ENCODE assay signal across 9 cellular contexts in genomic region chr17:38604479-38605229, GRCh38. TPM values are rescaled to one million over a fixed set of nuclear protein-coding genes. Genes with fewer than 3 reads are reported as not detected.
DNase-seq lines count a peak whose midpoint lies in the region; ATAC-seq and TF ChIP-seq lines count a peak whose summit lies in the region.
"Had no signal": no experiment of that assay in that cellular context is flagged by ENCODE, and none has a peak within 500 bp of the region (broad histone marks: within the 10 kb centered on the region; RNA-seq: fewer than 3 reads in every experiment).

No MANE protein-coding gene starts in this region.

- H3K4me3 Mint-ChIP-seq in activated naive CD8-positive, alpha-beta T cell treated with anti-CD3 and anti-CD28 coated beads, Interleukin-2, amount 10 ng/mL, durations not matched to agents 7 days and 5 days, result peak overlapping the region; percentile 27
- peak overlapping the region; percentile 83 for H3K4me3 Mint-ChIP-seq in neural progenitor cell

- H4K20me1 ChIP-seq in neural progenitor cell (ENCODE audit: low read depth), result peaks cover 43% of the 10 kb centered on the region

- no peaks in the 10 kb centered on the region for H3K9me3 Mint-ChIP-seq in activated naive CD8-positive, alpha-beta T cell treated with anti-CD3 and anti-CD28 coated beads, Interleukin-2, amount 10 ng/mL, durations not matched to agents 7 days and 5 days
- H3K9me3 Mint-ChIP-seq in neural progenitor cell, result no peaks in the 10 kb centered on the region

- H3K36me3 ChIP-seq in neural progenitor cell, result no peaks in the 10 kb centered on the region

- no peak overlapping the region for H3K27ac ChIP-seq in neural progenitor cell
- H3K27ac ChIP-seq: body of pancreas had no signal

- no peak for TF ChIP-seq POLR2A in NB4 (IDR thresholded peaks at IDR 0.05; ENCODE audit: extremely low read depth, insufficient read length)

- DNase-seq in G401 (ENCODE audit: low spot score) (peak; percentile 79), NB4 (ENCODE audit: low read depth) (peak; percentile 62), neural progenitor cell (ENCODE audit: low spot score) (peak; percentile 87), NOMO-1 treated with dmso at 0.1 percent for 144 hours (lab: John Stamatoyannopoulos, UW; ENCODE audit: unreplicated experiment) (no peak)
- DNase-seq in activated naive CD8-positive, alpha-beta T cell treated with anti-CD3 and anti-CD28 coated beads, Interleukin-2, amount 10 ng/mL, durations not matched to agents 7 days and 5 days, result peak; percentile 46
- DNase-seq in activated CD4-positive, CD25-positive, alpha-beta regulatory T cell (lab: John Stamatoyannopoulos, UW), result no peak

- in situ Hi-C loops in G401 (cut with HindIII; ENCODE audit: low sequenced_read_pairs), result no loop called here

- H3K4me3 ChIP-seq in NB4 (ENCODE audit: low read depth, low read length) (no peak overlapping the region), neural progenitor cell (peak overlapping the region; percentile 83)
- H3K4me3 ChIP-seq: body of pancreas had no signal

- no peaks in the 10 kb centered on the region for H3K36me3 Mint-ChIP-seq in activated naive CD8-positive, alpha-beta T cell treated with anti-CD3 and anti-CD28 coated beads, Interleukin-2, amount 10 ng/mL, durations not matched to agents 7 days and 5 days
- H3K36me3 Mint-ChIP-seq in neural progenitor cell, result no peaks in the 10 kb centered on the region

- peaks cover 23% of the 10 kb centered on the region for H3K27me3 ChIP-seq in neural progenitor cell
- H3K27me3 ChIP-seq: body of pancreas had no signal

- peaks cover 75% of the 10 kb centered on the region for H3K27me3 Mint-ChIP-seq in activated naive CD8-positive, alpha-beta T cell treated with anti-CD3 and anti-CD28 coated beads, Interleukin-2, amount 10 ng/mL, durations not matched to agents 7 days and 5 days
- H3K27me3 Mint-ChIP-seq in neural progenitor cell (ENCODE audit: insufficient read depth, low read depth), result peaks cover 20% of the 10 kb centered on the region

- H3F3A ChIP-seq in neural progenitor cell (ENCODE audit: low read depth), result peaks cover 81% of the 10 kb centered on the region

- no peak overlapping the region for H3K27ac Mint-ChIP-seq in activated naive CD8-positive, alpha-beta T cell treated with anti-CD3 and anti-CD28 coated beads, Interleukin-2, amount 10 ng/mL, durations not matched to agents 7 days and 5 days
- H3K27ac Mint-ChIP-seq in neural progenitor cell, result no peak overlapping the region

- peaks cover 56% of the 10 kb centered on the region for H3K4me1 ChIP-seq in neural progenitor cell

- H3K4me1 Mint-ChIP-seq in activated naive CD8-positive, alpha-beta T cell treated with anti-CD3 and anti-CD28 coated beads, Interleukin-2, amount 10 ng/mL, durations not matched to agents 7 days and 5 days, result peaks cover 15% of the 10 kb centered on the region
- H3K4me1 Mint-ChIP-seq in neural progenitor cell, result peaks cover 69% of the 10 kb centered on the region

- H3K9ac ChIP-seq in neural progenitor cell, result no peak overlapping the region

- no peak overlapping the region for H2AFZ ChIP-seq in neural progenitor cell (replicated peaks)

- POLR2A ChIA-PET in activated naive CD8-positive, alpha-beta T cell treated with anti-CD3 and anti-CD28 coated beads, Interleukin-2, amount 10 ng/mL, durations not matched to agents 7 days and 5 days (lab: Charles Lee), result interaction anchor here (1.8 kb wide), 1 partner anchor 46 kb away, joined by 7 read pairs; no protein-coding TSS in a partner anchor

- H3K4me2 ChIP-seq in neural progenitor cell, result peak overlapping the region; percentile 80

- peaks cover 7% of the 10 kb centered on the region for H3K79me2 ChIP-seq in neural progenitor cell (ENCODE audit: low read depth)

- TF ChIP-seq CTCF in NB4 (IDR thresholded peaks at IDR 0.05; ENCODE audit: low read depth, low read length), result peak; percentile 14
- peak; percentile 55 for TF ChIP-seq CTCF in neural progenitor cell (IDR thresholded peaks at IDR 0.05)

- ATAC-seq in activated naive CD8-positive, alpha-beta T cell treated with anti-CD3 and anti-CD28 coated beads, Interleukin-2, amount 10 ng/mL, durations not matched to agents 7 days and 5 days (ENCODE audit: low read depth), result peak; percentile 21
- no peak for ATAC-seq in HG02763 (IDR thresholded peaks at IDR 0.05; ENCODE audit: unreplicated experiment)
- no peak for ATAC-seq in GM21576 (IDR thresholded peaks at IDR 0.05; ENCODE audit: unreplicated experiment)

- H3K9me3 ChIP-seq in neural progenitor cell (ENCODE audit: low read depth), result no peaks in the 10 kb centered on the region
- H3K9me3 ChIP-seq: body of pancreas had no signal

RNA-seq across cellular contexts. Expression of gene SRCIN1, which starts 1.1 kb away (rescaled TPM):
- 8.9 and 12.4 TPM in 2 replicates for total RNA-seq in G401 (2014; rRNA removed; shearing (Covaris generic))
- total RNA-seq in activated naive CD8-positive, alpha-beta T cell treated with anti-CD3 and anti-CD28 coated beads, Interleukin-2, amount 10 ng/mL, durations not matched to agents 7 days and 5 days, result under 1 TPM in 1 of 2 experiments, not detected in 1; 0.11 TPM
- 3.8 and 15.6 TPM in 2 replicates for total RNA-seq in neural progenitor cell (ENCODE audit: low replicate concordance)

Comparison
In these comparisons a context has a peak if more than half of its experiments do, and no peak if none do; other contexts are left out.
1. DNase-seq: peak in G401 (single experiment), NB4 (single experiment), activated naive CD8-positive, alpha-beta T cell treated with anti-CD3 and anti-CD28 coated beads, Interleukin-2, amount 10 ng/mL, durations not matched to agents 7 days and 5 days (single experiment) and neural progenitor cell (single experiment); none in activated CD4-positive, CD25-positive, alpha-beta regulatory T cell (0 of 4) and NOMO-1 treated with dmso at 0.1 percent for 144 hours (single experiment).